Comparison of ENCODE assay signal across 8 cellular contexts in the genomic region with DNA sequence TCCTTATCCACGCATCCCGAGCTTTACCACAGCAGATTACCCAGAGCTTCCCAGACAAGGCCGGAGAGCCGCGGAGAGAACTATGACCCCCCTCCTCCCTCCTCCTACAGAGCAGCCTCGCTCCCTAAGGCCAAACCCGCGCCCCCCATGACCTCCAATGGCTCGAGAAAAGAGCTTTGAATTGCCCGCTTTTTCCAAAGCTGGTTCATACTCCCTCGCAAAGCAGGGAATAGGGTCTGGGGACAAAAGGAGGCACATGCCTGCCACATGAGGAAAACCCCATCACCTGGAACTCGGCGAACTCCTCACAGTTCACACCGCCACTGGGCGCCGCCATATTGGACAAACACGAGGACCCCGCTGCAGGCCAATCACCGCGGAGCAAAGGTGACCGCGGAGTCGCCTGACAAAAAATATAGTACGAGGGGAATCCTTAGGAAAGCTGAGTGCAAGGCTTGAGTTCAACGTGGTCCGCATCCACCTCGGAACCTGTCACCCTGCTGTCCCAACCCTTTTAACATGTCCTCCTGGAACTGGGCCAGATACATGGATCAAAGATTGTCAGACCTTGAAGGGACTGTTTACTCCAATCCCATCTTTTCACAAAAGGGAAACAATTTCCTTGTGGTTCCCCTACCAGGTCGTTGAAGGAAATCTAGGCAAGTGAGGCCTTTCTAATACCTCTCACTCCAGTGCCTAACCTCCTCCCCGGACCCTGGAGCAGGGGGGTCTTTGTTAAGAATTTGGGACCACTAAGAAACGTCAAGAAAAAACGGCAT. TPM values are rescaled to one million over a fixed set of nuclear protein-coding genes. Genes with fewer than 3 reads are reported as not detected.
DNase-seq lines count a peak whose midpoint lies in the region; ATAC-seq, FAIRE-seq and TF ChIP-seq lines count a peak whose summit lies in the region.

A gene (minus strand): TSS at position 344 of the 779 bp plus-strand sequence. CDS start 7 bp downstream, at position 337.

- WGBS in HepG2 (ENCODE audit: low lambda C conversion rate) = 2% methylated on average over 30 of the region's 31 CpGs

- CTCF ChIA-PET in HepG2 (lab: Yijun Ruan, JAX; ENCODE audit: low intra/inter-chr PET ratio, low total read pairs) = interaction anchor here (1.6 kb wide), 1 partner anchor 77 kb away, joined by 8 read pairs; no protein-coding TSS in a partner anchor

- peak within 1 kb of the TSS; percentile 88 for H3K27ac ChIP-seq in HepG2 (ENCODE audit: extremely low read length, insufficient read depth, low read length)

- peak; percentile 76 to 96 for TF ChIP-seq POLR2A in HepG2 (IDR thresholded peaks at IDR 0.05; ENCODE audit: insufficient read depth in 1 of 2, low read depth in 2 of 2, low read length in 2 of 2)

- DNase-seq in AG09319 (ENCODE audit: extremely low read depth, low read depth) (peak; percentile 31), GM19238 (ENCODE audit: insufficient read length, low spot score) (peak; percentile 61), HK-2 (ENCODE audit: unreplicated experiment) (peak; percentile 94), NCI-H82 treated with DMSO at 0.1 percent for 48 hours (lab: John Stamatoyannopoulos, UW; ENCODE audit: unreplicated experiment) (peak; percentile 87), dermis microvascular lymphatic vessel endothelial cell (ENCODE audit: low read depth in 2 of 2) (peak; percentile 50 to 85), HepG2 (ENCODE audit: low spot score) (peak; percentile 88)
- peak; percentile 88 to 93 for DNase-seq in activated CD4-positive, alpha-beta T cell treated with anti-CD3 and anti-CD28 coated beads, Interleukin-2, amount 50 U/mL, for 48 hours
- peak; percentile 88 for DNase-seq in stimulated activated CD4-positive, alpha-beta T cell treated with anti-CD3 and anti-CD28 coated beads, Interleukin-4, amount 100 ng/mL, for 1 hour

- peak within 1 kb of the TSS; percentile 97 for H3K4me2 ChIP-seq in HepG2 (ENCODE audit: low read depth, low read length)

- H3K9ac ChIP-seq in HepG2 (ENCODE audit: insufficient read depth, low read depth, low read length) = peak within 1 kb of the TSS; percentile 80

- no peaks in the 10 kb centered on the region; a peak in 1 of 5 replicates for H3K27me3 ChIP-seq in HepG2 (ENCODE audit: control insufficient read depth in 1 of 2, insufficient read depth in 2 of 2, low read length in 2 of 2)

- peak; percentile 77 for ATAC-seq in HepG2

- in situ Hi-C loops in HepG2 (cut with HindIII; ENCODE audit: extremely low pct_ligation_motif_present, low pct_unique_long_range_greater_than_20kb) = no loop called here

- FAIRE-seq in HepG2 (lab: Jason Lieb, UNC) = peak; percentile 86

- POLR2A ChIA-PET in HepG2 (lab: Yijun Ruan, JAX) = interaction anchor here (0.7 to 4.0 kb wide), 12 partner anchors 9 to 296 kb away, joined by 3 to 103 read pairs (median 10); a partner anchor contains a TSS

- BruUV-seq in HepG2 (replicated peaks; lab: Mats Ljungman, UMichigan) = no TSS peak

- peak within 1 kb of the TSS; percentile 83 to 96 (median 84) for H3K4me3 ChIP-seq in HepG2 (replicated peaks in 1 of 3; ENCODE audit: insufficient read depth in 1 of 3, low read depth in 2 of 3, low read length in 3 of 3)

- no peak for TF ChIP-seq CTCF in AG09319 (IDR thresholded peaks at IDR 0.05; ENCODE audit: low read depth, low read length)
- TF ChIP-seq CTCF in HepG2 (CRISPR knock-in tag; IDR thresholded peaks at IDR 0.05) = no peak; the same call in 1 of the 2 replicates

- TF ChIP-seq RAD21 in HepG2 (CRISPR knock-in tag; IDR thresholded peaks at IDR 0.05) = no peak

- peaks cover 89% of the 10 kb centered on the region for H3K79me2 ChIP-seq in HepG2 (ENCODE audit: insufficient read depth, low read length)

- peak in 1 of 2 experiments; percentile 27; a peak in 2 of 4 replicates for TF ChIP-seq EP300 in HepG2 (IDR thresholded peaks at IDR 0.05; ENCODE audit: low read depth in 2 of 2, low read length in 2 of 2)
- no peak for TF ChIP-seq EP300 in HepG2 (CRISPR knock-in tag; IDR thresholded peaks at IDR 0.05; ENCODE audit: borderline replicate concordance)

- no peaks in the 10 kb centered on the region for H3K9me3 ChIP-seq in HepG2 (ENCODE audit: low read length)

- intact Hi-C loops in HepG2 (cut with micrococcal nuclease; ENCODE audit: unreplicated experiment) = loop anchor here (1.0 to 10.0 kb wide), 2 partner anchors 18 to 838 kb away; a partner anchor contains a TSS

- peaks cover 73% of the 10 kb centered on the region for H3K4me1 ChIP-seq in HepG2 (ENCODE audit: insufficient read depth, low read length)

- no peaks in the 10 kb centered on the region for H4K20me1 ChIP-seq in HepG2 (ENCODE audit: insufficient read depth, low read length)

- peak within 1 kb of the TSS; percentile 51 for H2AFZ ChIP-seq in HepG2 (ENCODE audit: low read length)

- H3K36me3 ChIP-seq in HepG2 (replicated peaks in 1 of 2; ENCODE audit: control insufficient read depth in 1 of 2, insufficient read depth in 2 of 2, low read length in 2 of 2) = peaks cover 0 to 3% of the 10 kb centered on the region in 2 experiments; a peak in 1 of 5 replicates

TF ChIP-seq in HepG2, 621 proteins besides CTCF, POLR2A, EP300 and RAD21 (continues in another document):
- TF ChIP-seq, protein P1, sequence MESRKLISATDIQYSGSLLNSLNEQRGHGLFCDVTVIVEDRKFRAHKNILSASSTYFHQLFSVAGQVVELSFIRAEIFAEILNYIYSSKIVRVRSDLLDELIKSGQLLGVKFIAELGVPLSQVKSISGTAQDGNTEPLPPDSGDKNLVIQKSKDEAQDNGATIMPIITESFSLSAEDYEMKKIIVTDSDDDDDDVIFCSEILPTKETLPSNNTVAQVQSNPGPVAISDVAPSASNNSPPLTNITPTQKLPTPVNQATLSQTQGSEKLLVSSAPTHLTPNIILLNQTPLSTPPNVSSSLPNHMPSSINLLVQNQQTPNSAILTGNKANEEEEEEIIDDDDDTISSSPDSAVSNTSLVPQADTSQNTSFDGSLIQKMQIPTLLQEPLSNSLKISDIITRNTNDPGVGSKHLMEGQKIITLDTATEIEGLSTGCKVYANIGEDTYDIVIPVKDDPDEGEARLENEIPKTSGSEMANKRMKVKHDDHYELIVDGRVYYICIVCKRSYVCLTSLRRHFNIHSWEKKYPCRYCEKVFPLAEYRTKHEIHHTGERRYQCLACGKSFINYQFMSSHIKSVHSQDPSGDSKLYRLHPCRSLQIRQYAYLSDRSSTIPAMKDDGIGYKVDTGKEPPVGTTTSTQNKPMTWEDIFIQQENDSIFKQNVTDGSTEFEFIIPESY (CRISPR knock-in tag; IDR thresholded peaks at IDR 0.05) = 0 out of 2 replicates have a peak, but pooled peaks have one; percentile 4
- TF ChIP-seq PCBP1 (IDR thresholded peaks at IDR 0.05; ENCODE audit: borderline replicate concordance, low read depth, low read length) (no peak), ZNF10 (CRISPR knock-in tag; IDR thresholded peaks at IDR 0.05; ENCODE audit: borderline replicate concordance, low read depth) (no peak), ZNF788 (CRISPR knock-in tag; IDR thresholded peaks at IDR 0.05; ENCODE audit: borderline replicate concordance) (peak; percentile 64; the same call in 1 of the 2 replicates), SP4 (CRISPR knock-in tag; IDR thresholded peaks at IDR 0.05) (0 out of 2 replicates have a peak, but pooled peaks have one; percentile 35), FOXA1 (IDR thresholded peaks at IDR 0.05) (no peak), FOXA1 (CRISPR knock-in tag; IDR thresholded peaks at IDR 0.05) (0 out of 2 replicates have a peak, but pooled peaks have one; percentile 27), ZNF660 (CRISPR knock-in tag; IDR thresholded peaks at IDR 0.05; ENCODE audit: borderline replicate concordance, low read depth) (no peak), ZNF232 (CRISPR knock-in tag; IDR thresholded peaks at IDR 0.05; ENCODE audit: borderline replicate concordance) (peak; percentile 84)
- TF ChIP-seq, protein P2, sequence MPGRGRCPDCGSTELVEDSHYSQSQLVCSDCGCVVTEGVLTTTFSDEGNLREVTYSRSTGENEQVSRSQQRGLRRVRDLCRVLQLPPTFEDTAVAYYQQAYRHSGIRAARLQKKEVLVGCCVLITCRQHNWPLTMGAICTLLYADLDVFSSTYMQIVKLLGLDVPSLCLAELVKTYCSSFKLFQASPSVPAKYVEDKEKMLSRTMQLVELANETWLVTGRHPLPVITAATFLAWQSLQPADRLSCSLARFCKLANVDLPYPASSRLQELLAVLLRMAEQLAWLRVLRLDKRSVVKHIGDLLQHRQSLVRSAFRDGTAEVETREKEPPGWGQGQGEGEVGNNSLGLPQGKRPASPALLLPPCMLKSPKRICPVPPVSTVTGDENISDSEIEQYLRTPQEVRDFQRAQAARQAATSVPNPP (CRISPR knock-in tag; IDR thresholded peaks at IDR 0.05) = 0 out of 2 replicates have a peak, but pooled peaks have one; percentile 32

RNA-seq across cellular contexts. Expression of the gene that starts here (rescaled TPM):
- total RNA-seq in dermis microvascular lymphatic vessel endothelial cell = 21.7 and 25.9 TPM in 2 replicates
- total RNA-seq in HepG2 (2016; rRNA removed; fragmentation: Illumina TruSeq; extraction: Trizol) = 152 and 233 TPM in 2 replicates
- 96.3 and 103 TPM in 2 replicates for total RNA-seq in HepG2 (2016; cell fraction: cytosol; rRNA removed; fragmentation: Illumina TruSeq; extraction: Trizol; ENCODE audit: low read depth)
- 150 and 251 TPM in 2 replicates for total RNA-seq in HepG2 (2016; cell fraction: insoluble cytoplasmic fraction; rRNA removed; fragmentation: Illumina TruSeq; extraction: Trizol)
- 93.8 and 116 TPM in 2 replicates for total RNA-seq in HepG2 (2016; cell fraction: membrane; rRNA removed; fragmentation: Illumina TruSeq; extraction: Trizol)
- 55.1 and 57.7 TPM in 2 replicates for total RNA-seq in HepG2 (2016; cell fraction: nucleus; rRNA removed; fragmentation: Illumina TruSeq; extraction: Trizol)
- 16.2 and 20.0 TPM in 2 replicates for polyA plus RNA-seq in HepG2 (2011; rRNA removed)
- polyA plus RNA-seq in HepG2 (2011; cell fraction: cytosol; rRNA removed) = 10.9 and 12.5 TPM in 2 replicates
- polyA plus RNA-seq in HepG2 (2011; cell fraction: nucleus; rRNA removed) = 7.9 and 12.8 TPM in 2 replicates
- 65.6 and 98.8 TPM in 2 replicates for polyA plus RNA-seq in HepG2 (2012)
- 99.1 and 102 TPM in 2 replicates for polyA plus RNA-seq in HepG2 (2016; cell fraction: cytosol; fragmentation: Illumina TruSeq; extraction: Trizol; ENCODE audit: low read depth)
- polyA plus RNA-seq in HepG2 (2016; cell fraction: insoluble cytoplasmic fraction; fragmentation: Illumina TruSeq; extraction: Trizol; ENCODE audit: low read depth) = 274 and 298 TPM in 2 replicates
- polyA plus RNA-seq in HepG2 (2016; cell fraction: membrane; fragmentation: Illumina TruSeq; extraction: Trizol; ENCODE audit: low read depth) = 96.2 and 118 TPM in 2 replicates
- 116 and 117 TPM in 2 replicates for polyA plus RNA-seq in HepG2 (2016; cell fraction: nucleus; fragmentation: Illumina TruSeq; extraction: Trizol; ENCODE audit: insufficient read depth, low read depth)
- 3.6 and 4.8 TPM in 2 replicates for polyA minus RNA-seq in HepG2 (2011; rRNA and poly(A)+ RNA removed; ENCODE audit: low replicate concordance)
- polyA minus RNA-seq in HepG2 (2011; cell fraction: cytosol; rRNA and poly(A)+ RNA removed) = 18.9 and 22.0 TPM in 2 replicates
- 23.4 and 27.4 TPM in 2 replicates for polyA minus RNA-seq in HepG2 (2011; cell fraction: nucleus; rRNA and poly(A)+ RNA removed)

Comparison
In these comparisons a context has a peak if more than half of its experiments do, and no peak if none do; other contexts are left out.
1. Peak in every context shown above with its lines: DNase-seq, ATAC-seq, H3K4me3 ChIP-seq and H3K27ac ChIP-seq.
2. DNase-seq: peak in every context shown above with its lines; median percentile 94 in HK-2; 90 in activated CD4-positive, alpha-beta T cell treated with anti-CD3 and anti-CD28 coated beads, Interleukin-2, amount 50 U/mL, for 48 hours; 88 in HepG2; 88 in stimulated activated CD4-positive, alpha-beta T cell treated with anti-CD3 and anti-CD28 coated beads, Interleukin-4, amount 100 ng/mL, for 1 hour; 87 in NCI-H82 treated with DMSO at 0.1 percent for 48 hours; 68 in dermis microvascular lymphatic vessel endothelial cell; 61 in GM19238; 31 in AG09319.